ENCODE assay signal across 20 cellular contexts in the genomic region with DNA sequence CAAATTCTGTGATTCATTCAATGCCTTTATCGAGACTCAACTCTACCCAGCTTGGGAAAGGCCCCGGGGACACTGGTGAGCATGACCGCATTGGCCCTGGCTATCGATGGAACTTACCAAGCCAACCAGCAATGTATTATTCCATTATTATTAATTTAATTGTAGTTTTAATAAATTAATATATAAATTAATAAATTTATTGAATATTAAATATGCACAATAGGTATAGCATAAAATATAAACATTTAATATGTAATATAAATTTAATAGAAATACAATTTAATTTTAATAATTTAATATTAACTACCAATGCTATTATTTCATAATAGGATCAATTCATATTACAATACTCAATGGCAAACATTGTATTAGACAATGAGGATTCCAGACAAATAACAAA.
"Had no signal": no experiment of that assay in that cellular context is flagged by ENCODE, and none has a peak within 500 bp of the region (broad histone marks: within the 10 kb centered on the region; RNA-seq: fewer than 3 reads in every experiment).

No MANE protein-coding gene starts in this region.

- DNase-seq: KBM-7, MG63, NCI-H1092, NCI-H1105 treated with DMSO at 0.1 percent for 48 hours, NCI-H1417 treated with DMSO at 0.1 percent for 48 hours, NCI-H146, NCI-H1694 treated with DMSO at 0.1 percent for 48 hours, NCI-H1930, NCI-H2081, NCI-H2107, NCI-H2227 treated with DMSO at 0.1 percent for 48 hours, NCI-H524, NCI-H526 treated with DMSO at 0.1 percent for 48 hours, NCI-H748 treated with DMSO at 0.1 percent for 48 hours, Right ventricle myocardium superior, RPMI8226, SIG-M5 had no signal

- H3K4me3 ChIP-seq: MG63, SJSA1, SK-N-MC had no signal

- H3K9me3 ChIP-seq: MG63, SJSA1 had no signal

- H3K27ac ChIP-seq: SJSA1, SK-N-MC had no signal

- H3K27me3 ChIP-seq: MG63, SJSA1 had no signal

- FAIRE-seq: RCC 7860 had no signal
